In genomic region chr2:61924895-61925663, GRCh38 we compare ENCODE assay signal across 33 cellular contexts.
"Had no signal": no experiment of that assay in that cellular context is flagged by ENCODE, and none has a peak within 500 bp of the region (broad histone marks: within the 10 kb centered on the region; RNA-seq: fewer than 3 reads in every experiment).

No MANE protein-coding gene starts in this region.

- H3K4me1 Mint-ChIP-seq: immature natural killer cell had no signal

- FAIRE-seq: astrocyte, pancreas had no signal

- H3K9me3 Mint-ChIP-seq: activated CD8-positive, alpha-beta T cell treated with anti-CD3 and anti-CD28 coated beads for 36 hours; activated T-cell treated with anti-CD3 and anti-CD28 coated beads, Interleukin-2, amount 50 U/mL, for 4 hours; activated T-helper 17 cell treated with anti-CD3 and anti-CD28 coated beads, Interleukin-2, amount 50 U/mL, for 72 hours; dendritic cell treated with granulocyte-macrophage colony-stimulating factor and Interleukin-4, amounts not matched to agents 40 ng/mL and 50 ng/mL, for 4 days; immature natural killer cell; nephron; stimulated activated naive CD8-positive, alpha-beta T cell treated with anti-CD3 and anti-CD28 coated beads, Interleukin-15, Interleukin-2, amounts not matched to agents 100 ng/mL and 50 ng/mL, for 24 hours; type B pancreatic cell had no signal

- H3K27me3 Mint-ChIP-seq: activated CD8-positive, alpha-beta T cell treated with anti-CD3 and anti-CD28 coated beads for 36 hours; activated T-helper 17 cell treated with anti-CD3 and anti-CD28 coated beads, Interleukin-2, amount 50 U/mL, for 72 hours; dendritic cell treated with granulocyte-macrophage colony-stimulating factor and Interleukin-4, amounts not matched to agents 40 ng/mL and 50 ng/mL, for 4 days; stimulated activated naive CD8-positive, alpha-beta T cell treated with anti-CD3 and anti-CD28 coated beads, Interleukin-15, Interleukin-2, amounts not matched to agents 100 ng/mL and 50 ng/mL, for 24 hours; T-helper 17 cell; type B pancreatic cell had no signal

- H3K27ac Mint-ChIP-seq: activated CD8-positive, alpha-beta T cell treated with anti-CD3 and anti-CD28 coated beads for 36 hours; activated T-helper 17 cell treated with anti-CD3 and anti-CD28 coated beads, Interleukin-2, amount 50 U/mL, for 72 hours; dendritic cell treated with granulocyte-macrophage colony-stimulating factor and Interleukin-4, amounts not matched to agents 40 ng/mL and 50 ng/mL, for 4 days; endodermal cell; stimulated activated naive CD8-positive, alpha-beta T cell treated with anti-CD3 and anti-CD28 coated beads, Interleukin-15, Interleukin-2, amounts not matched to agents 100 ng/mL and 50 ng/mL, for 24 hours; type B pancreatic cell had no signal

- H3K4me2 ChIP-seq: hepatocyte had no signal

- H3K4me3 Mint-ChIP-seq: activated CD8-positive, alpha-beta T cell treated with anti-CD3 and anti-CD28 coated beads for 36 hours; activated T-cell treated with anti-CD3 and anti-CD28 coated beads, Interleukin-2, amount 50 U/mL, for 4 hours; activated T-helper 17 cell treated with anti-CD3 and anti-CD28 coated beads, Interleukin-2, amount 50 U/mL, for 72 hours; dendritic cell treated with granulocyte-macrophage colony-stimulating factor and Interleukin-4, amounts not matched to agents 40 ng/mL and 50 ng/mL, for 4 days; endodermal cell; immature natural killer cell; nephron; stimulated activated naive CD8-positive, alpha-beta T cell treated with anti-CD3 and anti-CD28 coated beads, Interleukin-15, Interleukin-2, amounts not matched to agents 100 ng/mL and 50 ng/mL, for 24 hours; T-helper 17 cell; type B pancreatic cell had no signal

- H3K27ac ChIP-seq: brain microvascular endothelial cell, gastroesophageal sphincter, hepatocyte, left lung, neutrophil, pancreas, prostate gland, skin epidermis, thoracic aorta, uterus had no signal

- H3K27me3 ChIP-seq: brain microvascular endothelial cell, gastroesophageal sphincter, hepatocyte, left lung, neutrophil, pancreas, uterus had no signal

- ATAC-seq: activated CD8-positive, alpha-beta T cell treated with anti-CD3 and anti-CD28 coated beads for 36 hours; activated T-cell treated with anti-CD3 and anti-CD28 coated beads, Interleukin-2, amount 50 U/mL, for 4 hours; activated T-helper 17 cell treated with anti-CD3 and anti-CD28 coated beads, Interleukin-2, amount 50 U/mL, for 72 hours; gastroesophageal sphincter; left lung; pancreas; sciatic nerve; T-helper 17 cell had no signal

- H3K4me3 ChIP-seq: gastroesophageal sphincter, hepatocyte, left lung, lung, pancreas, prostate gland, skin epidermis, thoracic aorta, uterus had no signal

- H3K4me1 ChIP-seq: left lung, pancreas, prostate gland, uterus had no signal

- H3K9me3 ChIP-seq: gastroesophageal sphincter, left lung, neutrophil, pancreas, prostate gland, thoracic aorta, uterus had no signal

- H3K36me3 ChIP-seq: brain microvascular endothelial cell, neutrophil, pancreas, prostate gland, thoracic aorta, uterus had no signal

- DNase-seq: activated CD4-positive, alpha-beta T cell treated with anti-CD3 and anti-CD28 coated beads for 1 hour; activated CD4-positive, alpha-beta T cell treated with anti-CD3 and anti-CD28 coated beads, Interleukin-2, amount 50 U/mL, for 1 hour; activated CD8-positive, alpha-beta T cell treated with anti-CD3 and anti-CD28 coated beads for 36 hours; activated gamma-delta T cell treated with Interleukin-2 at 50 U/mL for 16 hours; activated naive CD4-positive, alpha-beta T cell treated with anti-CD3 and anti-CD28 coated beads, Interleukin-2, amount 50 U/mL, for 16 hours; activated T-cell treated with anti-CD3 and anti-CD28 coated beads, Interleukin-2, amount 50 U/mL, for 4 hours; amniotic stem cell; brain microvascular endothelial cell; caudate nucleus; endodermal cell; immature natural killer cell; left lung; pancreas; retina; stimulated activated CD4-positive, alpha-beta T cell treated with anti-CD3 and anti-CD28 coated beads, Interleukin-12 subunit alpha, Interleukin-12 subunit beta, amount 100 ng/mL, for 4 hours; stimulated activated CD4-positive, alpha-beta T cell treated with anti-CD3 and anti-CD28 coated beads, Interleukin-4, amount 100 ng/mL, for 1 hour; T-helper 17 cell; T1000; uterus had no signal

- H2AFZ ChIP-seq: hepatocyte had no signal
